In genomic region chr16:669666-670065, GRCh38 we compare ENCODE assay signal across 9 cellular contexts. TPM values are rescaled to one million over a fixed set of nuclear protein-coding genes. Genes with fewer than 3 reads are reported as not detected.
DNase-seq lines count a peak whose midpoint lies in the region; TF ChIP-seq lines count a peak whose summit lies in the region.
"Had no signal": no experiment of that assay in that cellular context is flagged by ENCODE, and none has a peak within 500 bp of the region (broad histone marks: within the 10 kb centered on the region; RNA-seq: fewer than 3 reads in every experiment).

No MANE protein-coding gene starts in this region.

- no TSS peak for BruUV-seq in Calu3 (replicated peaks; lab: Mats Ljungman, UMichigan)

- H3K9me3 Mint-ChIP-seq in Calu3 (ENCODE audit: low read depth, unreplicated experiment) = no peaks in the 10 kb centered on the region
- no peaks in the 10 kb centered on the region for H3K9me3 Mint-ChIP-seq in activated CD4-positive, alpha-beta memory T cell treated with anti-CD3 and anti-CD28 coated beads for 36 hours
- H3K9me3 Mint-ChIP-seq in immature natural killer cell = no peaks in the 10 kb centered on the region
- H3K9me3 Mint-ChIP-seq: HFFc6 had no signal

- TF ChIP-seq CTCF in AG04449 (IDR thresholded peaks at IDR 0.05; ENCODE audit: insufficient read depth, low read length, missing control alignments) (no peak), Calu3 (IDR thresholded peaks at IDR 0.05; ENCODE audit: unreplicated experiment) (no peak), GM13976 (IDR thresholded peaks at IDR 0.05; ENCODE audit: borderline replicate concordance, control extremely low read depth, extremely low read depth, insufficient read depth, missing control alignments) (no peak), GM13977 (IDR thresholded peaks at IDR 0.05; ENCODE audit: extremely low read depth, insufficient read depth, missing control alignments) (no peak)

- H3K4me1 Mint-ChIP-seq in Calu3 (ENCODE audit: low read depth, unreplicated experiment) = no peaks in the 10 kb centered on the region
- H3K4me1 Mint-ChIP-seq in activated CD4-positive, alpha-beta memory T cell treated with anti-CD3 and anti-CD28 coated beads for 36 hours (ENCODE audit: low read depth) = peaks cover 6% of the 10 kb centered on the region
- peaks cover 6 to 11% of the 10 kb centered on the region in 2 donors for H3K4me1 Mint-ChIP-seq in immature natural killer cell

- DNase-seq in AG04449 (ENCODE audit: low read depth, low spot score) (no peak), Calu3 (no peak), immature natural killer cell (no peak), GM13976 (ENCODE audit: low spot score) (no peak), D341Med (ENCODE audit: low spot score) (no peak), GM13977 (ENCODE audit: low spot score) (no peak), NCI-H526 (lab: John Stamatoyannopoulos, UW) (no peak)
- no peak for DNase-seq in activated CD4-positive, alpha-beta memory T cell treated with anti-CD3 and anti-CD28 coated beads for 36 hours
- DNase-seq: HFFc6 had no signal

- in situ Hi-C loops in GM13976 (cut with MboI; ENCODE audit: low sequenced_read_pairs, unreplicated experiment) = no loop called here
- in situ Hi-C loops in GM13977 (cut with MboI; ENCODE audit: low pct_unique_long_range_greater_than_20kb, low sequenced_read_pairs, unreplicated experiment) = no loop called here

- H3K27me3 Mint-ChIP-seq in Calu3 (ENCODE audit: unreplicated experiment) (no peaks in the 10 kb centered on the region), immature natural killer cell (ENCODE audit: low read depth in 3 of 3) (peaks cover 1 to 3% (median 2%) of the 10 kb centered on the region in 3 donors)
- H3K27me3 Mint-ChIP-seq in activated CD4-positive, alpha-beta memory T cell treated with anti-CD3 and anti-CD28 coated beads for 36 hours = no peaks in the 10 kb centered on the region

- H3K36me3 Mint-ChIP-seq in Calu3 (ENCODE audit: insufficient read depth, unreplicated experiment) = peaks cover 60% of the 10 kb centered on the region
- H3K36me3 Mint-ChIP-seq in activated CD4-positive, alpha-beta memory T cell treated with anti-CD3 and anti-CD28 coated beads for 36 hours = peaks cover 12% of the 10 kb centered on the region
- H3K36me3 Mint-ChIP-seq in immature natural killer cell = no peaks in the 10 kb centered on the region

- peak overlapping the region; percentile 87 for H3K4me3 Mint-ChIP-seq in Calu3 (ENCODE audit: low read depth, unreplicated experiment)
- peak overlapping the region; percentile 42 for H3K4me3 Mint-ChIP-seq in activated CD4-positive, alpha-beta memory T cell treated with anti-CD3 and anti-CD28 coated beads for 36 hours
- peak overlapping the region; percentile 5 to 80 (median 53) for H3K4me3 Mint-ChIP-seq in immature natural killer cell

- POLR2A ChIA-PET in AG04449 (lab: Yijun Ruan, JAX) = interaction anchor here (0.5 to 1.9 kb wide), 2 partner anchors 9 to 86 kb away, joined by 5 to 6 read pairs; no protein-coding TSS in a partner anchor
- POLR2A ChIA-PET in activated CD4-positive, alpha-beta memory T cell treated with anti-CD3 and anti-CD28 coated beads for 36 hours (lab: Charles Lee) = no interaction called here

- intact Hi-C loops in Calu3 (cut with micrococcal nuclease; ENCODE audit: unreplicated experiment) = no loop called here
- intact Hi-C loops in activated CD4-positive, alpha-beta memory T cell treated with anti-CD3 and anti-CD28 coated beads for 36 hours (cut with micrococcal nuclease) = no loop called here

- CTCF ChIA-PET in AG04449 (lab: Yijun Ruan, JAX) (interaction anchor here (1.2 kb wide), 1 partner anchor 11 kb away, joined by 3 read pairs; the partner anchor contains the start of gene STUB1), Calu3 (lab: Charles Lee) (no interaction called here)
- CTCF ChIA-PET in activated CD4-positive, alpha-beta memory T cell treated with anti-CD3 and anti-CD28 coated beads for 36 hours (lab: Charles Lee) = no interaction called here

- H3K27ac Mint-ChIP-seq in Calu3 (ENCODE audit: unreplicated experiment) = no peak overlapping the region
- no peak overlapping the region for H3K27ac Mint-ChIP-seq in activated CD4-positive, alpha-beta memory T cell treated with anti-CD3 and anti-CD28 coated beads for 36 hours
- H3K27ac Mint-ChIP-seq in immature natural killer cell = peak overlapping the region in 1 of 6 donors; percentile 75
- H3K27ac Mint-ChIP-seq: HFFc6 had no signal

- peak overlapping the region; percentile 85; the same call in 1 of the 2 replicates for H3K4me3 ChIP-seq in AG04449 (ENCODE audit: low read depth, low read length)

RNA-seq across cellular contexts. Expression of gene RHOT2, which starts 1.7 kb away (rescaled TPM):
- total RNA-seq in Calu3 (2022) = 154 and 163 TPM in 2 replicates
- 100 to 1,000 TPM; 112 to 128 TPM for total RNA-seq in activated CD4-positive, alpha-beta memory T cell treated with anti-CD3 and anti-CD28 coated beads for 36 hours
- polyA plus RNA-seq in immature natural killer cell = 10 to 100 TPM; 36.8 to 53.3 (median 43.0) TPM

RNA-seq across cellular contexts. Expression of gene RHBDL1, which starts 5.8 kb away (rescaled TPM):
- total RNA-seq in Calu3 (2022) = 2.4 and 2.6 TPM in 2 replicates
- total RNA-seq in activated CD4-positive, alpha-beta memory T cell treated with anti-CD3 and anti-CD28 coated beads for 36 hours = under 1 TPM; 0.57 to 0.82 TPM
- polyA plus RNA-seq in immature natural killer cell = not detected

RNA-seq across cellular contexts. Expression of gene STUB1, which starts 10.5 kb away (rescaled TPM):
- 102 and 114 TPM in 2 replicates for total RNA-seq in Calu3 (2022)
- 10 to 100 TPM; 70.9 to 74.9 TPM for total RNA-seq in activated CD4-positive, alpha-beta memory T cell treated with anti-CD3 and anti-CD28 coated beads for 36 hours
- 100 to 1,000 TPM; 183 to 225 (median 194) TPM for polyA plus RNA-seq in immature natural killer cell

RNA-seq across cellular contexts. Expression of gene JMJD8, which starts 14.5 kb away (rescaled TPM):
- total RNA-seq in Calu3 (2022) = 88.3 and 90.5 TPM in 2 replicates
- total RNA-seq in activated CD4-positive, alpha-beta memory T cell treated with anti-CD3 and anti-CD28 coated beads for 36 hours = 10 to 100 TPM; 29.8 to 30.3 TPM
- polyA plus RNA-seq in immature natural killer cell = 10 to 100 TPM; 38.3 to 63.5 (median 47.4) TPM

RNA-seq across cellular contexts. Expression of gene WDR90, which starts 20.5 kb away (rescaled TPM):
- 142 and 162 TPM in 2 replicates for total RNA-seq in Calu3 (2022)
- total RNA-seq in activated CD4-positive, alpha-beta memory T cell treated with anti-CD3 and anti-CD28 coated beads for 36 hours = 10 to 100 TPM; 52.8 to 58.2 TPM
- polyA plus RNA-seq in immature natural killer cell = 1 to 10 TPM in 2 of 3 donors, not detected in 1; 1.2 to 2.4 TPM
